ENCODE assay signal across 8 cellular contexts in genomic region chr19:1438933-1439358, GRCh38. TPM values are rescaled to one million over a fixed set of nuclear protein-coding genes. Genes with fewer than 3 reads are reported as not detected.
DNase-seq lines count a peak whose midpoint lies in the region; ATAC-seq, FAIRE-seq and TF ChIP-seq lines count a peak whose summit lies in the region.

No MANE protein-coding gene starts in this region.

- H3K9me3 ChIP-seq in kidney (ENCODE audit: control insufficient read depth in 1 of 2, low read length in 2 of 2) (no peaks in the 10 kb centered on the region), thoracic aorta (no peaks in the 10 kb centered on the region)

- peak overlapping the region; percentile 93 for H3K4me3 Mint-ChIP-seq in activated CD4-positive, alpha-beta T cell treated with anti-CD3 and anti-CD28 coated beads, Interleukin-2, amount 10 ng/mL, durations not matched to agents 24 days and 14 days
- peak overlapping the region; percentile 98 for H3K4me3 Mint-ChIP-seq in activated T-helper 1 cell treated with anti-CD3 and anti-CD28 coated beads, Interleukin-12 subunit alpha, Interleukin-12 subunit beta, Interleukin-2, Interleukin-4 antibody, amounts not matched to agents 30 ng/mL and 10 ng/mL and 1 ng/mL, durations not matched to agents 14 hours and 24 hours and 36 hours

- H3K4me1 ChIP-seq in kidney (ENCODE audit: control insufficient read depth in 1 of 2, insufficient read depth in 1 of 2, low read depth in 1 of 2, low read length in 2 of 2) (peaks cover 3 to 12% of the 10 kb centered on the region in 2 donors), thoracic aorta (ENCODE audit: control insufficient read depth in 1 of 2, low read depth in 2 of 2) (peaks cover 12 to 22% of the 10 kb centered on the region in 2 donors)

- intact Hi-C loops in activated CD4-positive, alpha-beta T cell treated with anti-CD3 and anti-CD28 coated beads, Interleukin-2, amount 10 ng/mL, durations not matched to agents 24 days and 14 days (cut with micrococcal nuclease) = loop anchor here (1.0 to 5.0 kb wide), 2 partner anchors 32 to 38 kb away; partner anchors contain the start of genes C19orf25 and DAZAP1
- intact Hi-C loops in activated T-helper 1 cell treated with anti-CD3 and anti-CD28 coated beads, Interleukin-12 subunit alpha, Interleukin-12 subunit beta, Interleukin-2, Interleukin-4 antibody, amounts not matched to agents 30 ng/mL and 10 ng/mL and 1 ng/mL, durations not matched to agents 14 hours and 24 hours and 36 hours (cut with micrococcal nuclease) = loop anchor here (1.0 to 2.0 kb wide), 4 partner anchors 32 to 988 kb away; partner anchors contain the start of genes C19orf25, DAZAP1, NDUFS7 and TIMM13
- intact Hi-C loops in kidney (cut with DNase I) = no loop called here

- H3K9me3 Mint-ChIP-seq in activated CD4-positive, alpha-beta T cell treated with anti-CD3 and anti-CD28 coated beads, Interleukin-2, amount 10 ng/mL, durations not matched to agents 24 days and 14 days = no peaks in the 10 kb centered on the region
- no peaks in the 10 kb centered on the region for H3K9me3 Mint-ChIP-seq in activated T-helper 1 cell treated with anti-CD3 and anti-CD28 coated beads, Interleukin-12 subunit alpha, Interleukin-12 subunit beta, Interleukin-2, Interleukin-4 antibody, amounts not matched to agents 30 ng/mL and 10 ng/mL and 1 ng/mL, durations not matched to agents 14 hours and 24 hours and 36 hours

- peaks cover 47% of the 10 kb centered on the region for H3K36me3 Mint-ChIP-seq in activated CD4-positive, alpha-beta T cell treated with anti-CD3 and anti-CD28 coated beads, Interleukin-2, amount 10 ng/mL, durations not matched to agents 24 days and 14 days (ENCODE audit: low read depth)
- H3K36me3 Mint-ChIP-seq in activated T-helper 1 cell treated with anti-CD3 and anti-CD28 coated beads, Interleukin-12 subunit alpha, Interleukin-12 subunit beta, Interleukin-2, Interleukin-4 antibody, amounts not matched to agents 30 ng/mL and 10 ng/mL and 1 ng/mL, durations not matched to agents 14 hours and 24 hours and 36 hours (ENCODE audit: low read depth) = peaks cover 42% of the 10 kb centered on the region

- H3K4me1 Mint-ChIP-seq in activated CD4-positive, alpha-beta T cell treated with anti-CD3 and anti-CD28 coated beads, Interleukin-2, amount 10 ng/mL, durations not matched to agents 24 days and 14 days = peaks cover 18% of the 10 kb centered on the region
- H3K4me1 Mint-ChIP-seq in activated T-helper 1 cell treated with anti-CD3 and anti-CD28 coated beads, Interleukin-12 subunit alpha, Interleukin-12 subunit beta, Interleukin-2, Interleukin-4 antibody, amounts not matched to agents 30 ng/mL and 10 ng/mL and 1 ng/mL, durations not matched to agents 14 hours and 24 hours and 36 hours (ENCODE audit: low read depth) = no peaks in the 10 kb centered on the region

- DNase-seq in activated CD4-positive, alpha-beta T cell treated with anti-CD3 and anti-CD28 coated beads, Interleukin-2, amount 10 ng/mL, durations not matched to agents 24 days and 14 days = no peak
- DNase-seq in activated CD4-positive, alpha-beta T cell treated with anti-CD3 and anti-CD28 coated beads for 4 hours = no peak
- no peak for DNase-seq in activated T-helper 1 cell treated with anti-CD3 and anti-CD28 coated beads, Interleukin-12 subunit alpha, Interleukin-12 subunit beta, Interleukin-2, Interleukin-4 antibody, amounts not matched to agents 30 ng/mL and 10 ng/mL and 1 ng/mL, durations not matched to agents 14 hours and 24 hours and 36 hours (ENCODE audit: low spot score)
- DNase-seq in kidney (no peak), thoracic aorta (ENCODE audit: low spot score) (no peak), NCI-H1105 treated with DMSO at 0.1 percent for 48 hours (lab: John Stamatoyannopoulos, UW) (no peak), anterior cingulate cortex (lab: John Stamatoyannopoulos, UW) (no peak), GM12892 (ENCODE audit: insufficient read length) (no peak)

- H3K36me3 ChIP-seq in kidney (ENCODE audit: control insufficient read depth in 1 of 2, insufficient read depth in 2 of 2, low read length in 2 of 2) (peaks cover 14 to 21% of the 10 kb centered on the region in 2 donors), thoracic aorta (peaks cover 37% of the 10 kb centered on the region)

- H3K27ac ChIP-seq in kidney (ENCODE audit: low read depth in 2 of 2, low read length in 2 of 2) (peak overlapping the region in 1 of 2 donors; percentile 91), thoracic aorta (peak overlapping the region in 1 of 2 donors; percentile 87)

- no peak for TF ChIP-seq POLR2A in GM12892 (IDR thresholded peaks at IDR 0.05; ENCODE audit: low read depth, low read length)

- H3K27me3 Mint-ChIP-seq in activated CD4-positive, alpha-beta T cell treated with anti-CD3 and anti-CD28 coated beads, Interleukin-2, amount 10 ng/mL, durations not matched to agents 24 days and 14 days = no peaks in the 10 kb centered on the region
- H3K27me3 Mint-ChIP-seq in activated T-helper 1 cell treated with anti-CD3 and anti-CD28 coated beads, Interleukin-12 subunit alpha, Interleukin-12 subunit beta, Interleukin-2, Interleukin-4 antibody, amounts not matched to agents 30 ng/mL and 10 ng/mL and 1 ng/mL, durations not matched to agents 14 hours and 24 hours and 36 hours (ENCODE audit: insufficient read depth) = no peaks in the 10 kb centered on the region

- peak overlapping the region; percentile 60 to 89 for H3K9ac ChIP-seq in kidney (ENCODE audit: low read length in 2 of 2)

- H3K27me3 ChIP-seq in thoracic aorta (replicated peaks; ENCODE audit: insufficient read depth) = no peaks in the 10 kb centered on the region

- H3K4me3 ChIP-seq in kidney (ENCODE audit: low read length in 2 of 2) = peak overlapping the region; percentile 82 to 86
- peak overlapping the region; percentile 100 for H3K4me3 ChIP-seq in thoracic aorta

- H3K27ac Mint-ChIP-seq in activated CD4-positive, alpha-beta T cell treated with anti-CD3 and anti-CD28 coated beads, Interleukin-2, amount 10 ng/mL, durations not matched to agents 24 days and 14 days = peak overlapping the region; percentile 83
- H3K27ac Mint-ChIP-seq in activated T-helper 1 cell treated with anti-CD3 and anti-CD28 coated beads, Interleukin-12 subunit alpha, Interleukin-12 subunit beta, Interleukin-2, Interleukin-4 antibody, amounts not matched to agents 30 ng/mL and 10 ng/mL and 1 ng/mL, durations not matched to agents 14 hours and 24 hours and 36 hours = peak overlapping the region; percentile 67

- FAIRE-seq in kidney (lab: Jason Lieb, UNC) (no peak), GM12892 (lab: Jason Lieb, UNC) (no peak)

- no peak for ATAC-seq in thoracic aorta (ENCODE audit: insufficient number of reproducible peaks, low FRiP score, low read depth)

- no peak for TF ChIP-seq CTCF in kidney (IDR thresholded peaks at IDR 0.05; ENCODE audit: borderline replicate concordance, extremely low read depth, insufficient read depth)
- TF ChIP-seq CTCF in thoracic aorta (IDR thresholded peaks at IDR 0.05) = no peak

RNA-seq across cellular contexts. Expression of gene RPS15, which starts 0.8 kb away (rescaled TPM):
- total RNA-seq in activated CD4-positive, alpha-beta T cell treated with anti-CD3 and anti-CD28 coated beads, Interleukin-2, amount 10 ng/mL, durations not matched to agents 24 days and 14 days = 1,536 and 1,542 TPM in 2 replicates
- total RNA-seq in activated T-helper 1 cell treated with anti-CD3 and anti-CD28 coated beads, Interleukin-12 subunit alpha, Interleukin-12 subunit beta, Interleukin-2, Interleukin-4 antibody, amounts not matched to agents 30 ng/mL and 10 ng/mL and 1 ng/mL, durations not matched to agents 14 hours and 24 hours and 36 hours = 1,387 and 1,455 TPM in 2 replicates
- total RNA-seq in kidney (893 TPM), thoracic aorta (1,000 to 10,000 TPM; 1,512 to 2,119 TPM)
- polyA plus RNA-seq in kidney (ENCODE audit: insufficient read depth, low read depth, low replicate concordance) = 1,823 TPM
- polyA plus RNA-seq in GM12892 (2012; ENCODE audit: missing spikeins) = 1,490 TPM

RNA-seq across cellular contexts. Expression of gene APC2, which starts 11.0 kb away (rescaled TPM):
- 0.16 and 0.24 TPM in 2 replicates for total RNA-seq in activated CD4-positive, alpha-beta T cell treated with anti-CD3 and anti-CD28 coated beads, Interleukin-2, amount 10 ng/mL, durations not matched to agents 24 days and 14 days
- 0.16 and 0.17 TPM in 2 replicates for total RNA-seq in activated T-helper 1 cell treated with anti-CD3 and anti-CD28 coated beads, Interleukin-12 subunit alpha, Interleukin-12 subunit beta, Interleukin-2, Interleukin-4 antibody, amounts not matched to agents 30 ng/mL and 10 ng/mL and 1 ng/mL, durations not matched to agents 14 hours and 24 hours and 36 hours
- total RNA-seq in kidney (0.25 TPM), thoracic aorta (under 1 TPM; 0.41 to 0.78 TPM)
- polyA plus RNA-seq in kidney (ENCODE audit: insufficient read depth, low read depth, low replicate concordance) = not detected
- polyA plus RNA-seq in GM12892 (2012; ENCODE audit: missing spikeins) = 0.23 TPM

RNA-seq across cellular contexts. Expression of gene DAZAP1, which starts 31.6 kb away (rescaled TPM):
- total RNA-seq in activated CD4-positive, alpha-beta T cell treated with anti-CD3 and anti-CD28 coated beads, Interleukin-2, amount 10 ng/mL, durations not matched to agents 24 days and 14 days = 299 and 323 TPM in 2 replicates
- total RNA-seq in activated T-helper 1 cell treated with anti-CD3 and anti-CD28 coated beads, Interleukin-12 subunit alpha, Interleukin-12 subunit beta, Interleukin-2, Interleukin-4 antibody, amounts not matched to agents 30 ng/mL and 10 ng/mL and 1 ng/mL, durations not matched to agents 14 hours and 24 hours and 36 hours = 301 and 304 TPM in 2 replicates
- total RNA-seq in kidney (98.5 TPM), thoracic aorta (10 to 100 TPM; 34.9 to 76.9 TPM)
- 47.7 TPM for polyA plus RNA-seq in kidney (ENCODE audit: insufficient read depth, low read depth, low replicate concordance)
- 74.9 TPM for polyA plus RNA-seq in GM12892 (2012; ENCODE audit: missing spikeins)

RNA-seq across cellular contexts. Expression of gene GAMT, which starts 37.6 kb away (rescaled TPM):
- total RNA-seq in activated CD4-positive, alpha-beta T cell treated with anti-CD3 and anti-CD28 coated beads, Interleukin-2, amount 10 ng/mL, durations not matched to agents 24 days and 14 days = 28.8 and 32.6 TPM in 2 replicates
- 21.7 and 22.3 TPM in 2 replicates for total RNA-seq in activated T-helper 1 cell treated with anti-CD3 and anti-CD28 coated beads, Interleukin-12 subunit alpha, Interleukin-12 subunit beta, Interleukin-2, Interleukin-4 antibody, amounts not matched to agents 30 ng/mL and 10 ng/mL and 1 ng/mL, durations not matched to agents 14 hours and 24 hours and 36 hours
- total RNA-seq in kidney (16.3 TPM), thoracic aorta (10 to 100 TPM; 27.6 to 55.1 TPM)
- 209 TPM for polyA plus RNA-seq in kidney (ENCODE audit: insufficient read depth, low read depth, low replicate concordance)
- 12.3 TPM for polyA plus RNA-seq in GM12892 (2012; ENCODE audit: missing spikeins)

RNA-seq across cellular contexts. Expression of gene C19orf25, which starts 40.1 kb away (rescaled TPM):
- 34.0 and 38.0 TPM in 2 replicates for total RNA-seq in activated CD4-positive, alpha-beta T cell treated with anti-CD3 and anti-CD28 coated beads, Interleukin-2, amount 10 ng/mL, durations not matched to agents 24 days and 14 days
- total RNA-seq in activated T-helper 1 cell treated with anti-CD3 and anti-CD28 coated beads, Interleukin-12 subunit alpha, Interleukin-12 subunit beta, Interleukin-2, Interleukin-4 antibody, amounts not matched to agents 30 ng/mL and 10 ng/mL and 1 ng/mL, durations not matched to agents 14 hours and 24 hours and 36 hours = 37.1 and 38.5 TPM in 2 replicates
- total RNA-seq in kidney (32.5 TPM), thoracic aorta (10 to 100 TPM; 28.6 to 54.6 TPM)
- polyA plus RNA-seq in kidney (ENCODE audit: insufficient read depth, low read depth, low replicate concordance) = 50.9 TPM
- 11.2 TPM for polyA plus RNA-seq in GM12892 (2012; ENCODE audit: missing spikeins)
